29 cellular contexts compared by ENCODE assay signal in the genomic region with DNA sequence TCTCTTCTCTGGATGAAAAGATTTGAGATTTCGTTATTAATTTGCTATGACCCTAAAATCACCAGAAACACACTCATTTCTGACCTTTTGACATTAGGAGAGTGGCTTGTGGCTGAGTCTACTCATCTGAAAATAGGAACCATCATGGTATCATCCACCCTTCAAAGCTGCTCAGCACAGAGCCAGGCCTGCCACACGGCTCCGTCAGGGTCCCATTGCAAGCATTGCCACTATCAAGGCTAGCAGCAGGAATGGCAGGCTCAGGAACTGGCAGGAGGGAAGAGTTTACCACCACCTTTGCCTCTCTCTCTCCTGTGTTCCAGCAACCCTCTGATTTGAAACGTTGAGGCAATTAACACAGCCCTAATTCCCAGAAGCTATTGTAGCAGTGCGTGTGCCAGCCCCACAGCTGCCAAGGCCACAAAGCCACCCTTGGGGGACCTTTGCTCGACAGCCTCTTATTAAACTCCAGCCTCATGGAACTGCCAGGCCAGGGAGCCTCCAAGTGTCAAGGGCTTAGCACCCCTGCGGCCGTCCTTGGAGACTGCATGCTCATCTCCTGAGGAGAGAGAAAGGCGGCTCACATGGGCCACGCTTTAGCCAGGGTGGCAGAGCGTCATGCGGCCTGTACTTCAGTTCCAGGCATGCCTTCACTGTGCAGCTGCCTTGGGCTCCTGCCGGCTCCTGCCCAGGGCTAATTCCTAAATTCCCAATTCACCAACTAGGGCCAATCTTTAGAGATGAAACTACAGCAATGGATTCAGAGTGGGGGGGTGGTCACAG.
A peak's percentile ranks its signal among the peaks of the same experiment; 100 is the strongest.
DNase-seq lines count a peak whose midpoint lies in the region; ATAC-seq and TF ChIP-seq lines count a peak whose summit lies in the region.
"Had no signal": no experiment of that assay in that cellular context is flagged by ENCODE, and none has a peak within 500 bp of the region (broad histone marks: within the 10 kb centered on the region; RNA-seq: fewer than 3 reads in every experiment).

No MANE protein-coding gene starts in this region.

- H3K4me1 ChIP-seq in PC-9 (replicated peaks; ENCODE audit: insufficient read depth) = peaks cover 2% of the 10 kb centered on the region; the same call in 1 of the 2 replicates
- H3K4me1 ChIP-seq: left lung, pancreas had no signal

- POLR2A ChIA-PET in PC-9 (lab: Charles Lee; ENCODE audit: unreplicated experiment) = no interaction called here

- no peak overlapping the region for H3K27ac ChIP-seq in PC-9
- H3K27ac ChIP-seq: epithelial cell of prostate, hepatocyte, left lung, pancreas, uterus had no signal

- no peak overlapping the region for H3K4me3 Mint-ChIP-seq in activated naive CD8-positive, alpha-beta T cell treated with anti-CD3 and anti-CD28 coated beads, Interleukin-2, amount 50 U/mL, for 24 hours
- H3K4me3 Mint-ChIP-seq in activated naive CD8-positive, alpha-beta T cell treated with anti-CD3 and anti-CD28 coated beads for 36 hours = no peak overlapping the region
- H3K4me3 Mint-ChIP-seq in chondrocyte (ENCODE audit: unreplicated experiment) = no peak overlapping the region
- H3K4me3 Mint-ChIP-seq in nephron progenitor cell = no peak overlapping the region
- H3K4me3 Mint-ChIP-seq: naive thymus-derived CD8-positive, alpha-beta T cell had no signal

- H3K27ac Mint-ChIP-seq in activated naive CD8-positive, alpha-beta T cell treated with anti-CD3 and anti-CD28 coated beads, Interleukin-2, amount 50 U/mL, for 24 hours = no peak overlapping the region
- no peak overlapping the region for H3K27ac Mint-ChIP-seq in activated naive CD8-positive, alpha-beta T cell treated with anti-CD3 and anti-CD28 coated beads for 36 hours
- H3K27ac Mint-ChIP-seq in chondrocyte (ENCODE audit: unreplicated experiment) (no peak overlapping the region), nephron progenitor cell (peak overlapping the region; percentile 40)
- H3K27ac Mint-ChIP-seq: naive thymus-derived CD8-positive, alpha-beta T cell had no signal

- no peaks in the 10 kb centered on the region for H3K9me3 ChIP-seq in PC-9 (ENCODE audit: insufficient read depth, low read depth)
- H3K9me3 ChIP-seq: left lung, pancreas, uterus had no signal

- peak; percentile 56 for ATAC-seq in activated naive CD8-positive, alpha-beta T cell treated with anti-CD3 and anti-CD28 coated beads, Interleukin-2, amount 50 U/mL, for 24 hours
- peak; percentile 58 for ATAC-seq in stimulated activated naive CD8-positive, alpha-beta T cell treated with anti-CD3 and anti-CD28 coated beads, Interleukin-15, Interleukin-2, amounts not matched to agents 100 U/mL and 50 U/mL, for 24 hours
- no peak for ATAC-seq in HG03196 (IDR thresholded peaks at IDR 0.05; ENCODE audit: unreplicated experiment)
- ATAC-seq: left lung; naive thymus-derived CD8-positive, alpha-beta T cell; sciatic nerve had no signal

- TF ChIP-seq CTCF in chondrocyte (IDR thresholded peaks at IDR 0.05) (no peak), nephron progenitor cell (IDR thresholded peaks at IDR 0.05) (no peak), PC-9 (conservative IDR thresholded peaks at IDR 0.05) (no peak)

- H3K4me1 Mint-ChIP-seq in activated naive CD8-positive, alpha-beta T cell treated with anti-CD3 and anti-CD28 coated beads, Interleukin-2, amount 50 U/mL, for 24 hours = peaks cover 13% of the 10 kb centered on the region
- H3K4me1 Mint-ChIP-seq in activated naive CD8-positive, alpha-beta T cell treated with anti-CD3 and anti-CD28 coated beads for 36 hours = peaks cover 3% of the 10 kb centered on the region
- H3K4me1 Mint-ChIP-seq in chondrocyte (ENCODE audit: low read depth) (peaks cover 36% of the 10 kb centered on the region), nephron progenitor cell (peaks cover 89% of the 10 kb centered on the region)

- H3K27me3 Mint-ChIP-seq in activated naive CD8-positive, alpha-beta T cell treated with anti-CD3 and anti-CD28 coated beads, Interleukin-2, amount 50 U/mL, for 24 hours = peaks cover 2% of the 10 kb centered on the region
- peaks cover 3% of the 10 kb centered on the region for H3K27me3 Mint-ChIP-seq in activated naive CD8-positive, alpha-beta T cell treated with anti-CD3 and anti-CD28 coated beads for 36 hours
- H3K27me3 Mint-ChIP-seq in chondrocyte (ENCODE audit: low read depth) = no peaks in the 10 kb centered on the region
- H3K27me3 Mint-ChIP-seq in nephron progenitor cell (ENCODE audit: low read depth, poor library complexity) = peaks cover 2% of the 10 kb centered on the region

- no TSS peak for BruUV-seq in PC-9 (replicated peaks; lab: Mats Ljungman, UMichigan)

- no peaks in the 10 kb centered on the region for H3K79me2 ChIP-seq in PC-9 (ENCODE audit: low read depth)

- no peaks in the 10 kb centered on the region for H3F3A ChIP-seq in PC-9 (ENCODE audit: insufficient read depth, low read depth)

- DNase-seq in activated naive CD8-positive, alpha-beta T cell treated with anti-CD3 and anti-CD28 coated beads, Interleukin-2, amount 50 U/mL, for 24 hours = no peak
- DNase-seq in activated naive CD8-positive, alpha-beta T cell treated with anti-CD3 and anti-CD28 coated beads for 36 hours = no peak
- DNase-seq in chondrocyte (ENCODE audit: low spot score) = peak; percentile 76
- no peak for DNase-seq in nephron progenitor cell
- DNase-seq in stimulated activated naive CD8-positive, alpha-beta T cell treated with anti-CD3 and anti-CD28 coated beads, Interleukin-15, Interleukin-2, amounts not matched to agents 100 U/mL and 50 U/mL, for 24 hours = no peak
- no peak for DNase-seq in PC-9
- DNase-seq in occipital lobe (lab: John Stamatoyannopoulos, UW) = no peak
- DNase-seq: activated CD4-positive, alpha-beta T cell treated with anti-CD3 and anti-CD28 coated beads, Interleukin-2, amount 50 U/mL, for 48 hours; activated gamma-delta T cell treated with Interleukin-2 at 50 U/mL for 16 hours; amniotic stem cell; CD8-positive, alpha-beta memory T cell; central memory CD4-positive, alpha-beta T cell; foreskin melanocyte; GOT3; left lung; MM.1S; naive thymus-derived CD8-positive, alpha-beta T cell; NCI-H1436; NCI-H2107; NCI-H446 treated with DMSO at 0.1 percent for 48 hours; OCI-M1; pancreas; SHP77; T-helper 9 cell; uterus had no signal

- no peak overlapping the region for H2AFZ ChIP-seq in PC-9
- H2AFZ ChIP-seq: hepatocyte had no signal

- intact Hi-C loops in PC-9 (cut with micrococcal nuclease; ENCODE audit: unreplicated experiment) = no loop called here

- no peak overlapping the region for H3K4me3 ChIP-seq in PC-9
- H3K4me3 ChIP-seq: hepatocyte, left lung, pancreas, uterus had no signal

- no peak overlapping the region for H3K4me2 ChIP-seq in PC-9
- H3K4me2 ChIP-seq: hepatocyte had no signal

- H3K36me3 Mint-ChIP-seq in activated naive CD8-positive, alpha-beta T cell treated with anti-CD3 and anti-CD28 coated beads, Interleukin-2, amount 50 U/mL, for 24 hours (ENCODE audit: low read depth) = no peaks in the 10 kb centered on the region
- H3K36me3 Mint-ChIP-seq in activated naive CD8-positive, alpha-beta T cell treated with anti-CD3 and anti-CD28 coated beads for 36 hours = no peaks in the 10 kb centered on the region
- H3K36me3 Mint-ChIP-seq in chondrocyte (ENCODE audit: low read depth) = peaks cover 1% of the 10 kb centered on the region
- H3K36me3 Mint-ChIP-seq in nephron progenitor cell (ENCODE audit: low read depth) = peaks cover 23% of the 10 kb centered on the region
- H3K36me3 Mint-ChIP-seq: naive thymus-derived CD8-positive, alpha-beta T cell had no signal

- H3K9me3 Mint-ChIP-seq in activated naive CD8-positive, alpha-beta T cell treated with anti-CD3 and anti-CD28 coated beads, Interleukin-2, amount 50 U/mL, for 24 hours = no peaks in the 10 kb centered on the region
- H3K9me3 Mint-ChIP-seq in activated naive CD8-positive, alpha-beta T cell treated with anti-CD3 and anti-CD28 coated beads for 36 hours = no peaks in the 10 kb centered on the region
- no peaks in the 10 kb centered on the region for H3K9me3 Mint-ChIP-seq in chondrocyte (ENCODE audit: low read depth)
- no peaks in the 10 kb centered on the region for H3K9me3 Mint-ChIP-seq in nephron progenitor cell

- no peaks in the 10 kb centered on the region for H3K36me3 ChIP-seq in PC-9 (ENCODE audit: low read depth)
- H3K36me3 ChIP-seq: left lung, pancreas, uterus had no signal

- CTCF ChIA-PET in PC-9 (lab: Charles Lee) = no interaction called here

- H3K9me2 ChIP-seq in PC-9 (ENCODE audit: insufficient read depth) = no peaks in the 10 kb centered on the region

- H4K20me1 ChIP-seq in PC-9 (ENCODE audit: insufficient read depth) = no peaks in the 10 kb centered on the region

- H3K27me3 ChIP-seq in PC-9 (ENCODE audit: insufficient read depth, low read depth) = peaks cover 74% of the 10 kb centered on the region
- H3K27me3 ChIP-seq: hepatocyte, left lung, pancreas, uterus had no signal
